22 cellular contexts compared by ENCODE assay signal in the genomic region with DNA sequence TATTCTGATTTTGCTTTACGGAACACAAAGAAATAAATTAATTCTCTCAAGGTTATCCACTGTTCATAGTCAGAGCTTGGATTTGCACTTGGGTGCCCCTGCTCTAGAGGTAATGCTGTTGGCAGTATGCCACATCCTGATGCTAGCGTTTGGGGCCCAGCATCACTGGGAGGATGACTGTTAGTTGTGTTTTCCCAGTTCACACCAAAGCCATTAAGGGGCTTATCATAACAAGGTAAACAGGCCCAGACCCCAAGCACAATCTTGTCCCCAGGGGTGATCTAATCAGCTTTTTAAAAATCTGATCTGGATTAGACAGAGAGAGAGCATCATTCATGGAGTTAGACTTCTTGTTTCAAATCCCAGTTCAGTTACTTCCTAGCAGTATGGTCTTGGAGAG.
"Had no signal": no experiment of that assay in that cellular context is flagged by ENCODE, and none has a peak within 500 bp of the region (broad histone marks: within the 10 kb centered on the region; RNA-seq: fewer than 3 reads in every experiment).

No MANE protein-coding gene starts in this region.

- H3K9me3 ChIP-seq: MG63, SK-N-SH had no signal

- ATAC-seq: HepG2, T-helper 17 cell had no signal

- H3K27me3 ChIP-seq: MG63 had no signal

- H3K4me3 ChIP-seq: MG63 had no signal

- DNase-seq: IMR-90, Karpas-422, KG1, MG63, NCI-H1092 treated with DMSO at 0.1 percent for 48 hours, NCI-H1436, NCI-H1694, NCI-H187 treated with DMSO at 0.1 percent for 48 hours, NCI-H2029 treated with DMSO at 0.1 percent for 48 hours, NCI-H2107, NCI-H2171 treated with DMSO at 0.1 percent for 48 hours, NCI-H2227 treated with DMSO at 0.1 percent for 48 hours, NCI-H446, NCI-H510A, NCI-H524 treated with DMSO at 0.1 percent for 48 hours, Right ventricle myocardium superior, RPMI8226, SK-N-SH, T-helper 1 cell, T-helper 17 cell had no signal

- FAIRE-seq: HepG2, RCC 7860 had no signal

- H3K36me3 ChIP-seq: MG63 had no signal
